8 cellular contexts compared by ENCODE assay signal in the genomic region with DNA sequence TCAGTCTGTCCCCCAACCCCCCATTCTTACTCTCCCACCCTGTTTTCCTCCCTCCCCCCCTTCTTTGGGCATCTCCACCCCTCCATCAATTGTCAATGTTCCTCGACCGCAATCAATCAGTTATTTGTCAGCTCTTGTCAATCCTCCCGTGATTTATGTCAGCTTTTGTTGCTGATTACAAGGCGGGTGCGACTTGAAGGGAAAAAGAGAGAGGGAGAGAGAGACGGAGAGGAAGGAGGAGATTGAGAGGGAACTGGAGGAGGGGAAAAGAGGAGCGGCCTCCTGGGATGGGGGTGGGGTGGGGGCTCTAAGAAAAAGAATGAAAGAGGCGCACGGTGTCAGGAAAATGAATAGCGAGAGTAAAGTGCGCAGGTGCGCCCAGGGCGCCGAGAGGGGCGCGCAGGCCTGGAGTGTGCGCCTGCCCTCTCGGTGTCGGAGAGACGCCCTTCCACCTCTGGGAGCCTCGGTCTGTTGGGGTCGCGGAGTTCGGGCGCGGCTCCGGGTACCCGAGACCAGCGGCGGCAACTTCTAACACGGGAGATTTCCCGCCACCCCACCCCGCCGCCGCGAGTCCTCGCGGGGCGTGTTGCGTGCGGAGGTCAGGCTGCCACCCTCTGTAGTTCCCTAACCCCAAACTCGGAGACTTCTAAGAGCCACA. TPM values are rescaled to one million over a fixed set of nuclear protein-coding genes. Genes with fewer than 3 reads are reported as not detected.
A peak's percentile ranks its signal among the peaks of the same experiment; 100 is the strongest.
DNase-seq lines count a peak whose midpoint lies in the region; ATAC-seq, FAIRE-seq and TF ChIP-seq lines count a peak whose summit lies in the region.

No MANE protein-coding gene starts in this region.

- 0 out of 2 replicates have a peak, but pooled peaks cover 2% of the 10 kb centered on the region for H3K27me3 ChIP-seq in BJ (ENCODE audit: control insufficient read depth, insufficient read depth, low read length)

- H3K4me3 Mint-ChIP-seq in HFFc6 (peak overlapping the region; percentile 98), nephron (peak overlapping the region; percentile 87 to 94 (median 92))

- peaks cover 4% of the 10 kb centered on the region for H3K36me3 ChIP-seq in BJ (ENCODE audit: control insufficient read depth, insufficient read depth, low read length)

- DNase-seq in BJ (ENCODE audit: low read depth) (no peak), HFFc6 (no peak), epithelial cell of proximal tubule (ENCODE audit: low read depth) (peak; percentile 80), GM12892 (ENCODE audit: insufficient read length) (no peak)

- H3K9me3 Mint-ChIP-seq in HFFc6 (no peaks in the 10 kb centered on the region), nephron (no peaks in the 10 kb centered on the region)

- no peak for TF ChIP-seq CTCF in BJ (IDR thresholded peaks at IDR 0.05; ENCODE audit: insufficient read depth, low read depth, low read length)
- TF ChIP-seq CTCF in HFFc6 (IDR thresholded peaks at IDR 0.05), result no peak
- TF ChIP-seq CTCF in epithelial cell of proximal tubule (conservative IDR thresholded peaks at IDR 0.05; ENCODE audit: low read depth, low read length), result no peak
- TF ChIP-seq CTCF in nephron (IDR thresholded peaks at IDR 0.05; ENCODE audit: unreplicated experiment in 3 of 3), result no peak

- POLR2A ChIA-PET in BJ (lab: Charles Lee), result no interaction called here

- no peak for FAIRE-seq in GM12892 (lab: Jason Lieb, UNC)

- H3K4me1 Mint-ChIP-seq in HFFc6 (ENCODE audit: low read depth), result peaks cover 24% of the 10 kb centered on the region
- peaks cover 32% of the 10 kb centered on the region for H3K4me1 Mint-ChIP-seq in nephron

- H3K27me3 Mint-ChIP-seq in HFFc6 (ENCODE audit: insufficient read depth) (peaks cover 4% of the 10 kb centered on the region; the same call in 1 of the 2 replicates), nephron (ENCODE audit: low read depth) (peaks cover 33% of the 10 kb centered on the region)

- H3K27ac Mint-ChIP-seq in HFFc6 (peak overlapping the region; percentile 87), nephron (peak overlapping the region; percentile 90 to 96 (median 92))

- peak overlapping the region; percentile 80 for H3K4me3 ChIP-seq in BJ (ENCODE audit: low read depth, low read length)
- H3K4me3 ChIP-seq in epithelial cell of proximal tubule (ENCODE audit: low read depth, low read length), result peak overlapping the region; percentile 99

- CTCF ChIA-PET in BJ (lab: Yijun Ruan, JAX), result interaction anchor here (0.7 to 2.3 kb wide), 9 partner anchors 9 to 1028 kb away, joined by 3 to 11 read pairs (median 3); no protein-coding TSS in a partner anchor

- ATAC-seq in SK-N-SH treated with all-trans-retinoic acid at 6 μM for 48 hours (peak; percentile 41), GM18867 (IDR thresholded peaks at IDR 0.05; ENCODE audit: unreplicated experiment) (no peak), GM21576 (IDR thresholded peaks at IDR 0.05; ENCODE audit: unreplicated experiment) (no peak)

- peaks cover 5% of the 10 kb centered on the region for H3K36me3 Mint-ChIP-seq in HFFc6 (ENCODE audit: low read depth)
- peaks cover 22% of the 10 kb centered on the region for H3K36me3 Mint-ChIP-seq in nephron (ENCODE audit: low read depth)

- no peak for TF ChIP-seq POLR2A in GM12892 (IDR thresholded peaks at IDR 0.05; ENCODE audit: low read depth, low read length)

TF ChIP-seq in SK-N-SH treated with all-trans-retinoic acid at 6 μM for 48 hours, 23 proteins besides CTCF, POLR2A, EP300 and RAD21:
- TF ChIP-seq TCF4 (CRISPR knock-in tag; IDR thresholded peaks at IDR 0.05; ENCODE audit: borderline replicate concordance) (no peak), ESRRG (CRISPR knock-in tag; IDR thresholded peaks at IDR 0.05) (no peak), ZFP3 (CRISPR knock-in tag; IDR thresholded peaks at IDR 0.05) (no peak), POU6F1 (CRISPR knock-in tag; IDR thresholded peaks at IDR 0.05; ENCODE audit: borderline replicate concordance, low read depth) (no peak), OSR1 (CRISPR knock-in tag; IDR thresholded peaks at IDR 0.05) (no peak), ZFP30 (CRISPR knock-in tag; IDR thresholded peaks at IDR 0.05) (no peak)
- TF ChIP-seq, protein P1, sequence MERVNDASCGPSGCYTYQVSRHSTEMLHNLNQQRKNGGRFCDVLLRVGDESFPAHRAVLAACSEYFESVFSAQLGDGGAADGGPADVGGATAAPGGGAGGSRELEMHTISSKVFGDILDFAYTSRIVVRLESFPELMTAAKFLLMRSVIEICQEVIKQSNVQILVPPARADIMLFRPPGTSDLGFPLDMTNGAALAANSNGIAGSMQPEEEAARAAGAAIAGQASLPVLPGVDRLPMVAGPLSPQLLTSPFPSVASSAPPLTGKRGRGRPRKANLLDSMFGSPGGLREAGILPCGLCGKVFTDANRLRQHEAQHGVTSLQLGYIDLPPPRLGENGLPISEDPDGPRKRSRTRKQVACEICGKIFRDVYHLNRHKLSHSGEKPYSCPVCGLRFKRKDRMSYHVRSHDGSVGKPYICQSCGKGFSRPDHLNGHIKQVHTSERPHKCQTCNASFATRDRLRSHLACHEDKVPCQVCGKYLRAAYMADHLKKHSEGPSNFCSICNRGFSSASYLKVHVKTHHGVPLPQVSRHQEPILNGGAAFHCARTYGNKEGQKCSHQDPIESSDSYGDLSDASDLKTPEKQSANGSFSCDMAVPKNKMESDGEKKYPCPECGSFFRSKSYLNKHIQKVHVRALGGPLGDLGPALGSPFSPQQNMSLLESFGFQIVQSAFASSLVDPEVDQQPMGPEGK (CRISPR knock-in tag; IDR thresholded peaks at IDR 0.05; ENCODE audit: borderline replicate concordance), result 0 out of 2 replicates have a peak, but pooled peaks have one; percentile 19

RNA-seq across cellular contexts. Expression of gene ZNF503, which starts 1.1 kb away (rescaled TPM):
- polyA plus RNA-seq in BJ (2011; rRNA removed), result 0.45 and 0.51 TPM in 2 replicates
- polyA minus RNA-seq in BJ (2011; rRNA and poly(A)+ RNA removed), result 0.33 and 0.62 TPM in 2 replicates
- 10 to 100 TPM in 1 of 6 experiments, 1 to 10 TPM in 5; 9.1 to 15.9 (median 9.7) TPM for total RNA-seq in HFFc6 (2021; fragmentation: NEBNext Ultra II Directional; extraction: Animal tissue kit (Norgen Biotek cat#: 25700))
- total RNA-seq in epithelial cell of proximal tubule, result 8.5 and 9.6 TPM in 2 replicates
- not detected for polyA plus RNA-seq in GM12892 (2012; ENCODE audit: missing spikeins)

RNA-seq across cellular contexts. Expression of gene LRMDA, which starts 28.8 kb away (rescaled TPM):
- polyA plus RNA-seq in BJ (2011; rRNA removed), result 0.12 TPM in 1 of 2 replicates, not detected in the other
- 0.05 and 0.47 TPM in 2 replicates for polyA minus RNA-seq in BJ (2011; rRNA and poly(A)+ RNA removed)
- total RNA-seq in HFFc6 (2021; fragmentation: NEBNext Ultra II Directional; extraction: Animal tissue kit (Norgen Biotek cat#: 25700)), result under 1 TPM in 1 of 6 experiments, not detected in 5; 0.32 TPM
- total RNA-seq in epithelial cell of proximal tubule, result 0.75 and 7.2 TPM in 2 replicates
- not detected for polyA plus RNA-seq in GM12892 (2012; ENCODE audit: missing spikeins)
